ENCODE assay signal across 11 cellular contexts in genomic region chr7:1122832-1123501, GRCh38. TPM values are rescaled to one million over a fixed set of nuclear protein-coding genes. Genes with fewer than 3 reads are reported as not detected.
DNase-seq lines count a peak whose midpoint lies in the region; ATAC-seq, FAIRE-seq and TF ChIP-seq lines count a peak whose summit lies in the region.
"Had no signal": no experiment of that assay in that cellular context is flagged by ENCODE, and none has a peak within 500 bp of the region (broad histone marks: within the 10 kb centered on the region; RNA-seq: fewer than 3 reads in every experiment).

No MANE protein-coding gene starts in this region.

- no peak overlapping the region for H3K14ac ChIP-seq in trophoblast cell (ENCODE audit: low read length)

- H4K91ac ChIP-seq in trophoblast cell (ENCODE audit: low read depth, low read length) = no peak overlapping the region

- H3K27me3 ChIP-seq in brain microvascular endothelial cell (replicated peaks) (no peaks in the 10 kb centered on the region), heart left ventricle (no peaks in the 10 kb centered on the region), trophoblast cell (ENCODE audit: insufficient read depth, low read length) (no peaks in the 10 kb centered on the region)
- no peaks in the 10 kb centered on the region for H3K27me3 ChIP-seq in CD8-positive, alpha-beta T cell (ENCODE audit: insufficient read depth, low read length)

- CTCF ChIA-PET in CD8-positive, alpha-beta T cell (lab: Charles Lee) = interaction anchor here (1.6 kb wide), 1 partner anchor 130 kb away, joined by 3 read pairs; no protein-coding TSS in a partner anchor

- H3K9me3 Mint-ChIP-seq in CD8-positive, alpha-beta T cell = no peaks in the 10 kb centered on the region
- H3K9me3 Mint-ChIP-seq: CD8-positive, alpha-beta memory T cell had no signal

- H3K4me1 ChIP-seq in heart left ventricle (peaks cover 0 to 33% (median 12%) of the 10 kb centered on the region in 12 donors), trophoblast cell (ENCODE audit: control insufficient read depth in 1 of 2, insufficient read depth in 2 of 2, low read length in 2 of 2) (peaks cover 0 to 2% of the 10 kb centered on the region in 2 experiments)
- no peaks in the 10 kb centered on the region for H3K4me1 ChIP-seq in CD8-positive, alpha-beta T cell (ENCODE audit: insufficient read depth, low read length)

- intact Hi-C loops in heart left ventricle (cut with DNase I) = loop anchor here in 6 of 10 donors (2.0 to 5.0 kb wide), 3 partner anchors 34 to 36 kb away; partner anchors contain the start of gene GPER1 (in 5 of the 6)
- intact Hi-C loops in CD8-positive, alpha-beta T cell (cut with DNase I, micrococcal nuclease) = no loop called here

- H3K4me1 Mint-ChIP-seq in CD8-positive, alpha-beta T cell (ENCODE audit: low read depth) = peaks cover 5% of the 10 kb centered on the region

- peak overlapping the region; percentile 29 for H3K18ac ChIP-seq in trophoblast cell (ENCODE audit: low read length)

- H3K9me3 ChIP-seq in heart left ventricle (no peaks in the 10 kb centered on the region), trophoblast cell (ENCODE audit: insufficient read depth, low read depth, low read length) (peaks cover 1% of the 10 kb centered on the region)
- no peaks in the 10 kb centered on the region for H3K9me3 ChIP-seq in CD8-positive, alpha-beta T cell (ENCODE audit: low read length)

- peak; percentile 4 to 47 (median 24) for ATAC-seq in heart left ventricle
- ATAC-seq in CD8-positive, alpha-beta T cell = no peak
- no peak for ATAC-seq in GM21360 (IDR thresholded peaks at IDR 0.05; ENCODE audit: unreplicated experiment)

- no peak overlapping the region for H4K12ac ChIP-seq in trophoblast cell (ENCODE audit: low read depth, low read length)

- DNase-seq in brain microvascular endothelial cell (no peak), heart left ventricle (peak; percentile 53 to 83 (median 61)), trophoblast cell (no peak), urothelium cell line (ENCODE audit: low spot score) (no peak), NOMO-1 (lab: John Stamatoyannopoulos, UW; ENCODE audit: unreplicated experiment in 2 of 2) (no peak)
- DNase-seq in CD8-positive, alpha-beta T cell = no peak
- DNase-seq: NCI-H1092 had no signal

- POLR2A ChIA-PET in CD8-positive, alpha-beta T cell (lab: Charles Lee) = no interaction called here

- TF ChIP-seq CTCF in brain microvascular endothelial cell (IDR thresholded peaks at IDR 0.05; ENCODE audit: low read depth, low read length, missing control alignments) (no peak), heart left ventricle (IDR thresholded peaks at IDR 0.05) (no peak)
- TF ChIP-seq CTCF in CD8-positive, alpha-beta T cell (IDR thresholded peaks at IDR 0.05) = no peak

- no peak overlapping the region for H2BK12ac ChIP-seq in trophoblast cell (ENCODE audit: low read length)

- WGBS in heart left ventricle, 4 donors = 55 to 68% (median 63%) methylated on average over 21 to 31 of the region's 31 CpGs
- WGBS in trophoblast cell (ENCODE audit: extremely low coverage, insufficient coverage, insufficient read length) = no CpG with 5 or more reads among the region's 31 CpGs

- H2BK120ac ChIP-seq in trophoblast cell (ENCODE audit: insufficient read depth, low read length, poor library complexity) = no peak overlapping the region

- H3K27ac ChIP-seq in brain microvascular endothelial cell (peak overlapping the region; percentile 55), heart left ventricle (peak overlapping the region; percentile 55 to 89 (median 75)), trophoblast cell (ENCODE audit: low read depth, low read length) (no peak overlapping the region)
- no peak overlapping the region for H3K27ac ChIP-seq in CD8-positive, alpha-beta T cell (ENCODE audit: low read depth, low read length)
- H3K27ac ChIP-seq: SK-N-MC had no signal

- H3K36me3 Mint-ChIP-seq in CD8-positive, alpha-beta T cell = peaks cover 18% of the 10 kb centered on the region

- no peak overlapping the region for H2BK5ac ChIP-seq in trophoblast cell (ENCODE audit: low read depth, low read length, poor library complexity)

- H2AFZ ChIP-seq in trophoblast cell (ENCODE audit: insufficient read depth, low read length, poor library complexity) = no peak overlapping the region

- H3K4me3 Mint-ChIP-seq in CD8-positive, alpha-beta T cell = no peak overlapping the region
- H3K4me3 Mint-ChIP-seq: CD8-positive, alpha-beta memory T cell had no signal

- H3K36me3 ChIP-seq in brain microvascular endothelial cell (replicated peaks) (peaks cover 4% of the 10 kb centered on the region), heart left ventricle (peaks cover 0 to 5% (median 4%) of the 10 kb centered on the region in 9 donors), trophoblast cell (ENCODE audit: control insufficient read depth in 1 of 2, insufficient read depth in 2 of 2, low read length in 2 of 2) (peaks cover 21 to 22% of the 10 kb centered on the region in 2 experiments)
- no peaks in the 10 kb centered on the region for H3K36me3 ChIP-seq in CD8-positive, alpha-beta T cell (ENCODE audit: insufficient read depth, low read length)

- H3K4me2 ChIP-seq in trophoblast cell (ENCODE audit: low read length) = no peak overlapping the region

- no peaks in the 10 kb centered on the region for H3K79me2 ChIP-seq in trophoblast cell (ENCODE audit: control insufficient read depth, insufficient read depth, low read length, poor library complexity)

- peak overlapping the region; percentile 15 for H3K4ac ChIP-seq in trophoblast cell (ENCODE audit: low read depth, low read length)

- no peaks in the 10 kb centered on the region for H3K27me3 Mint-ChIP-seq in CD8-positive, alpha-beta T cell (ENCODE audit: low read depth)
- H3K27me3 Mint-ChIP-seq: CD8-positive, alpha-beta memory T cell had no signal

- H2AK5ac ChIP-seq in trophoblast cell (ENCODE audit: low read length) = no peak overlapping the region

- H3K4me3 ChIP-seq in brain microvascular endothelial cell (ENCODE audit: low read depth, low read length) = no peak overlapping the region
- H3K4me3 ChIP-seq in heart left ventricle = peak overlapping the region in 7 of 12 donors; percentile 30 to 52 (median 40)
- no peak overlapping the region for H3K4me3 ChIP-seq in trophoblast cell (ENCODE audit: low read depth, low read length)
- H3K4me3 ChIP-seq in CD8-positive, alpha-beta T cell (ENCODE audit: low read depth, low read length) = no peak overlapping the region
- H3K4me3 ChIP-seq: SK-N-MC had no signal

- H4K8ac ChIP-seq in trophoblast cell (ENCODE audit: low read depth, low read length) = no peak overlapping the region

- TF ChIP-seq POLR2A in heart left ventricle (IDR thresholded peaks at IDR 0.05) = no peak

- in situ Hi-C loops in brain microvascular endothelial cell (cut with HindIII; ENCODE audit: low pct_ligation_motif_present, low sequenced_read_pairs) = no loop called here

- FAIRE-seq in urothelium cell line (lab: Jason Lieb, UNC) = peak; percentile 87
- FAIRE-seq: bronchial epithelial cell had no signal

- no peaks in the 10 kb centered on the region for H3K79me1 ChIP-seq in trophoblast cell (ENCODE audit: low read length)

- no peak overlapping the region for H3K9ac ChIP-seq in trophoblast cell (ENCODE audit: low read length)

- H3K23ac ChIP-seq in trophoblast cell (ENCODE audit: low read length) = no peak overlapping the region

- H3K27ac Mint-ChIP-seq in CD8-positive, alpha-beta T cell = no peak overlapping the region

RNA-seq across cellular contexts. Expression of gene GPER1, which starts 35.1 kb away (rescaled TPM):
- total RNA-seq in heart left ventricle = 1 to 10 TPM; 1.4 to 8.8 (median 3.0) TPM
- 1 to 10 TPM; 1.8 to 2.8 TPM for polyA plus RNA-seq in heart left ventricle
- 5.2 and 5.3 TPM in 2 replicates for polyA plus RNA-seq in trophoblast cell (2013)
- total RNA-seq in CD8-positive, alpha-beta T cell = under 1 TPM in 1 of 2 experiments, not detected in 1; 0.11 TPM
- total RNA-seq: CD8-positive, alpha-beta memory T cell had no signal

RNA-seq across cellular contexts. Expression of gene ZFAND2A, which starts 37.0 kb away (rescaled TPM):
- total RNA-seq in heart left ventricle = 10 to 100 TPM in 3 of 9 donors, 1 to 10 TPM in 6; 5.6 to 13.7 (median 9.0) TPM
- 10 to 100 TPM; 16.7 to 25.6 TPM for polyA plus RNA-seq in heart left ventricle
- polyA plus RNA-seq in trophoblast cell (2013) = 24.2 and 26.7 TPM in 2 replicates
- 100 to 1,000 TPM; 100 to 105 TPM for total RNA-seq in CD8-positive, alpha-beta T cell

Comparison
In these comparisons a context has a peak if more than half of its experiments do, and no peak if none do; other contexts are left out.
1. DNase-seq: peak in heart left ventricle (5 of 5); none in brain microvascular endothelial cell (single experiment), trophoblast cell (0 of 2), urothelium cell line (single experiment), CD8-positive, alpha-beta T cell (0 of 7) and NOMO-1 (0 of 2).
2. H3K27ac ChIP-seq: peak in brain microvascular endothelial cell (single experiment) and heart left ventricle (12 of 12); none in trophoblast cell (single experiment) and CD8-positive, alpha-beta T cell (single experiment).
3. H3K4me3 ChIP-seq: peak in heart left ventricle (7 of 12); none in brain microvascular endothelial cell (single experiment), trophoblast cell (single experiment) and CD8-positive, alpha-beta T cell (single experiment).
4. ATAC-seq: peak in heart left ventricle (4 of 4); none in CD8-positive, alpha-beta T cell (single experiment) and GM21360 (single experiment).
5. RNA of gene ZFAND2A, which starts 37.0 kb away (total RNA-seq): 100 to 105 TPM in CD8-positive, alpha-beta T cell; 5.6 to 13.7 TPM in heart left ventricle; every median in the first group is over 4 times any median in the second.
6. intact Hi-C loops: an anchor here in heart left ventricle (2.0 to 5.0 kb wide); none called in CD8-positive, alpha-beta T cell.